9 cellular contexts compared by ENCODE assay signal in the genomic region with DNA sequence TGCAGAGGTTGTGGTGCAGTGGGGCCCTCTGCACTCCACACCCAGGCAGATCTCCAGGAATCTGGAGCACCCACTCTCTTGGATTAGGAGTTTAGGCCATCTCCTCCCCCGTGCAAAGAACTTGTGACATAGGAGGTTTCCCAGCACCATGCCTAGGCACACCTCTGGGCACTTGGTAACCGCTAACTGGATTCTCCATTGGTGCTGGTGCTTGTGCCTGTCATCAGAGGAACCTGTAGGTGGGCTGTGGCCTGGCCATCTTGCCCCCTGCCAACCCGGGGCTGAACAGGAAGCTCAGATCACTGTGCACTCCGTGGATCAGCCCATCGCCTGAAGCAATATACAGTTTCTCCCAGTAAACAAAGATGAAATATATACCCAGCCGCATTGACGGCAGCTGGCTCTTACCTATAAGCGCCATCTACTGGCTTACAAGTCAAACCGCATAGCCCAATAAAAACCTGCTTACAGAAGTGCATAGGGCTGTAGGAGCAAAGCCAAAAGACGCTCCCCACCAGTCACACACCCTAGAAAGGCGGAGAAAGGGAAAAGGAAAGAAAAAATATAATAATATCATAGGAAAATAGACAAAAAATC. TPM values are rescaled to one million over a fixed set of nuclear protein-coding genes. Genes with fewer than 3 reads are reported as not detected.
DNase-seq lines count a peak whose midpoint lies in the region; ATAC-seq, FAIRE-seq and TF ChIP-seq lines count a peak whose summit lies in the region.
"Had no signal": no experiment of that assay in that cellular context is flagged by ENCODE, and none has a peak within 500 bp of the region (broad histone marks: within the 10 kb centered on the region; RNA-seq: fewer than 3 reads in every experiment).

No MANE protein-coding gene starts in this region.

- H3K4me1 ChIP-seq in BE2C = no peaks in the 10 kb centered on the region
- H3K4me1 ChIP-seq in vagina = no peaks in the 10 kb centered on the region

- H3K27ac ChIP-seq in WERI-Rb-1 (no peak overlapping the region), vagina (no peak overlapping the region)

- TF ChIP-seq CTCF in BE2C (IDR thresholded peaks at IDR 0.05; ENCODE audit: low read depth, low read length) = peak; percentile 67
- peak; percentile 42 for TF ChIP-seq CTCF in GM12865 (IDR thresholded peaks at IDR 0.05; ENCODE audit: insufficient read depth, low read depth, low read length, missing control alignments)
- TF ChIP-seq CTCF in WERI-Rb-1 (IDR thresholded peaks at IDR 0.05; ENCODE audit: low read depth, low read length) = peak; percentile 57
- no peak for TF ChIP-seq CTCF in vagina (IDR thresholded peaks at IDR 0.05)

- ATAC-seq in HG02642 (IDR thresholded peaks at IDR 0.05; ENCODE audit: poor library complexity, unreplicated experiment) = peak; percentile 75

- DNase-seq in BE2C (peak; percentile 35), GM12865 (ENCODE audit: low read depth) (peak; percentile 59), NCI-H1105 (lab: John Stamatoyannopoulos, UW) (peak; percentile 54), WERI-Rb-1 (no peak), iris pigment epithelial cell (ENCODE audit: low read depth) (peak; percentile 64), vagina (ENCODE audit: extremely low spot score in 2 of 2) (no peak), urothelium cell line (ENCODE audit: low spot score) (no peak)
- DNase-seq: natural killer cell had no signal

- FAIRE-seq in urothelium cell line (lab: Jason Lieb, UNC) = no peak

- no peaks in the 10 kb centered on the region for H3K27me3 ChIP-seq in BE2C
- peaks cover 57% of the 10 kb centered on the region for H3K27me3 ChIP-seq in WERI-Rb-1 (ENCODE audit: insufficient read depth, low read depth, severe bottlenecking)
- no peaks in the 10 kb centered on the region for H3K27me3 ChIP-seq in vagina

- no peak overlapping the region for H3K4me3 ChIP-seq in BE2C (ENCODE audit: low read depth, low read length)
- no peak overlapping the region for H3K4me3 ChIP-seq in GM12865 (ENCODE audit: low read depth, low read length)
- H3K4me3 ChIP-seq in WERI-Rb-1 (ENCODE audit: low read depth, low read length) = no peak overlapping the region
- no peak overlapping the region for H3K4me3 ChIP-seq in vagina

- H3K9me3 ChIP-seq in BE2C (no peaks in the 10 kb centered on the region), WERI-Rb-1 (ENCODE audit: severe bottlenecking) (no peaks in the 10 kb centered on the region), vagina (no peaks in the 10 kb centered on the region)

- H3K36me3 ChIP-seq in BE2C (no peaks in the 10 kb centered on the region), WERI-Rb-1 (no peaks in the 10 kb centered on the region), vagina (no peaks in the 10 kb centered on the region)

- no peak for TF ChIP-seq POLR2A in vagina (IDR thresholded peaks at IDR 0.05)

- intact Hi-C loops in vagina (cut with DNase I) = no loop called here

RNA-seq across cellular contexts. Expression of a gene that starts 19.1 kb away (rescaled TPM):
- not detected for polyA plus RNA-seq in BE2C (2012; ENCODE audit: insufficient read depth, insufficient read length, low read depth)
- total RNA-seq in vagina = not detected
- total RNA-seq: natural killer cell had no signal

RNA-seq across cellular contexts. Expression of a gene that starts 43.5 kb away (rescaled TPM):
- polyA plus RNA-seq in BE2C (2012; ENCODE audit: insufficient read depth, insufficient read length, low read depth) = 0.14 TPM
- 0.25 TPM for total RNA-seq in vagina

Comparison
In these comparisons a context has a peak if more than half of its experiments do, and no peak if none do; other contexts are left out.
1. DNase-seq: peak in BE2C (single experiment), GM12865 (single experiment), NCI-H1105 (single experiment) and iris pigment epithelial cell (single experiment); none in WERI-Rb-1 (single experiment), vagina (0 of 2) and urothelium cell line (single experiment).
2. CTCF ChIP-seq: peak in BE2C (single experiment), GM12865 (single experiment) and WERI-Rb-1 (single experiment); none in vagina (0 of 3).